9 cellular contexts compared by ENCODE assay signal in genomic region chr11:28483072-28483867, GRCh38.
"Had no signal": no experiment of that assay in that cellular context is flagged by ENCODE, and none has a peak within 500 bp of the region (broad histone marks: within the 10 kb centered on the region; RNA-seq: fewer than 3 reads in every experiment).

No MANE protein-coding gene starts in this region.

- H3K4me2 ChIP-seq: GM23338 had no signal

- H3K4me3 ChIP-seq: GM23338 had no signal

- H3K27ac ChIP-seq: HL-60 had no signal

- H3K27ac Mint-ChIP-seq: GM23338, H9, IgD-negative memory B cell had no signal

- DNase-seq: H9, HCEC 1CT, KBM-7 had no signal

- H3K9me3 Mint-ChIP-seq: GM23338, H9, IgD-negative memory B cell had no signal

- H3K4me3 Mint-ChIP-seq: GM23338, H9, IgD-negative memory B cell had no signal

- H2AFZ ChIP-seq: GM23338 had no signal

- H3K27me3 Mint-ChIP-seq: IgD-negative memory B cell had no signal

- ATAC-seq: HepG2 had no signal

- FAIRE-seq: H1, H54, HepG2 had no signal

- H3K4me1 Mint-ChIP-seq: IgD-negative memory B cell had no signal
